Comparison of ENCODE assay signal across 18 cellular contexts in the genomic region with DNA sequence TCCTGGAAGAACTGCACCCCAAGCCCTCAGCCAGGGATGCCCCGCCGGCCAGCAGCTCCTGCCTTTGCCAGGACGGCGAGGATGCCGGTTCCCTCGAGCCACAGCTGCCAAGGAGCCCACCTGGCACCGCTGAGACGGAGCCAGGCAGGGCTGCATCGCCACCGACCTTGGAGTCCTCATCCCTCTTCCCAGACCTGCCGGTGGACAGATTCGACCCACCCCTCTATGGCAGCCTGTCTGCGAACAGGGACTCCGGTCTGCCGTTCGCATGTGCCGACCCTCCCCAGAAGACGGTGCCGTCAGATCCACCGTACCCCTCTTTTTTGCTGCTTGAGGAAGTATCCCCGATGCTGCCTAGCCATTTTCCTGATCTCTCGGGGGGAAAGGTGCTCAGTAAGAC. TPM values are rescaled to one million over a fixed set of nuclear protein-coding genes. Genes with fewer than 3 reads are reported as not detected.
DNase-seq lines count a peak whose midpoint lies in the region; ATAC-seq and TF ChIP-seq lines count a peak whose summit lies in the region.
"Had no signal": no experiment of that assay in that cellular context is flagged by ENCODE, and none has a peak within 500 bp of the region (broad histone marks: within the 10 kb centered on the region; RNA-seq: fewer than 3 reads in every experiment).

No MANE protein-coding gene starts in this region.

- H3K27me3 Mint-ChIP-seq in CD4-positive, alpha-beta T cell: no peaks in the 10 kb centered on the region
- H3K27me3 Mint-ChIP-seq in activated T-helper 17 cell treated with anti-CD3 and anti-CD28 coated beads, Interleukin-2, amount 50 U/mL, for 72 hours: no peaks in the 10 kb centered on the region

- CTCF ChIA-PET in CD4-positive, alpha-beta T cell (lab: Charles Lee): no interaction called here

- peaks cover 64% of the 10 kb centered on the region for H4K20me1 ChIP-seq in BLaER1

- peak overlapping the region; percentile 99 for H3K4me2 ChIP-seq in BLaER1

- H3K27ac ChIP-seq in BLaER1: peak overlapping the region; percentile 93; the same call in 1 of the 2 replicates
- no peak overlapping the region for H3K27ac ChIP-seq in CD4-positive, alpha-beta T cell (ENCODE audit: low read depth, low read length)
- peak overlapping the region; percentile 68 for H3K27ac ChIP-seq in layer of hippocampus (ENCODE audit: low read depth, low read length)
- H3K27ac ChIP-seq: body of pancreas, parathyroid adenoma, SK-N-MC, thoracic aorta had no signal

- peak overlapping the region; percentile 87; the same call in 1 of the 2 replicates for H3K9ac ChIP-seq in BLaER1
- H3K9ac ChIP-seq: parathyroid adenoma had no signal

- intact Hi-C loops in CD4-positive, alpha-beta T cell (cut with DNase I, micrococcal nuclease): no loop called here

- H3K4me3 ChIP-seq in BLaER1: peak overlapping the region; percentile 79
- H3K4me3 ChIP-seq: body of pancreas, SK-N-MC had no signal

- H3K4me1 Mint-ChIP-seq in CD4-positive, alpha-beta T cell (ENCODE audit: low read depth): no peaks in the 10 kb centered on the region
- H3K4me1 Mint-ChIP-seq in activated T-helper 17 cell treated with anti-CD3 and anti-CD28 coated beads, Interleukin-2, amount 50 U/mL, for 72 hours: no peaks in the 10 kb centered on the region

- no peaks in the 10 kb centered on the region for H3K36me3 Mint-ChIP-seq in CD4-positive, alpha-beta T cell (ENCODE audit: low read depth)
- H3K36me3 Mint-ChIP-seq in activated T-helper 17 cell treated with anti-CD3 and anti-CD28 coated beads, Interleukin-2, amount 50 U/mL, for 72 hours (ENCODE audit: low read depth): no peaks in the 10 kb centered on the region
- H3K36me3 Mint-ChIP-seq: activated CD4-positive, alpha-beta memory T cell treated with anti-CD3 and anti-CD28 coated beads for 36 hours had no signal

- H3K9me3 ChIP-seq in BLaER1: no peaks in the 10 kb centered on the region
- H3K9me3 ChIP-seq in CD4-positive, alpha-beta T cell (ENCODE audit: control insufficient read depth, low read length): no peaks in the 10 kb centered on the region
- H3K9me3 ChIP-seq: body of pancreas, gastroesophageal sphincter, thoracic aorta had no signal

- H3K36me3 ChIP-seq in BLaER1: peaks cover 6% of the 10 kb centered on the region; the same call in 1 of the 2 replicates
- H3K36me3 ChIP-seq: gastroesophageal sphincter, thoracic aorta had no signal

- POLR2A ChIA-PET in CD4-positive, alpha-beta T cell (lab: Charles Lee): no interaction called here

- no peak overlapping the region for H3K27ac Mint-ChIP-seq in CD4-positive, alpha-beta T cell
- no peak overlapping the region for H3K27ac Mint-ChIP-seq in activated T-helper 17 cell treated with anti-CD3 and anti-CD28 coated beads, Interleukin-2, amount 50 U/mL, for 72 hours
- H3K27ac Mint-ChIP-seq: activated CD4-positive, alpha-beta memory T cell treated with anti-CD3 and anti-CD28 coated beads for 36 hours had no signal

- peak overlapping the region; percentile 60 for H3K4me3 Mint-ChIP-seq in CD4-positive, alpha-beta T cell
- H3K4me3 Mint-ChIP-seq in activated T-helper 17 cell treated with anti-CD3 and anti-CD28 coated beads, Interleukin-2, amount 50 U/mL, for 72 hours: peak overlapping the region; percentile 39

- no peaks in the 10 kb centered on the region for H3K9me3 Mint-ChIP-seq in CD4-positive, alpha-beta T cell
- no peaks in the 10 kb centered on the region for H3K9me3 Mint-ChIP-seq in activated T-helper 17 cell treated with anti-CD3 and anti-CD28 coated beads, Interleukin-2, amount 50 U/mL, for 72 hours
- H3K9me3 Mint-ChIP-seq: activated CD4-positive, alpha-beta memory T cell treated with anti-CD3 and anti-CD28 coated beads for 36 hours had no signal

- H3K4me1 ChIP-seq in BLaER1: peaks cover 70% of the 10 kb centered on the region
- H3K4me1 ChIP-seq: parathyroid adenoma had no signal

- peaks cover 17% of the 10 kb centered on the region; the same call in 1 of the 2 replicates for H3K27me3 ChIP-seq in BLaER1
- H3K27me3 ChIP-seq in CD4-positive, alpha-beta T cell (ENCODE audit: control insufficient read depth, insufficient read depth, low read length): no peaks in the 10 kb centered on the region
- H3K27me3 ChIP-seq in layer of hippocampus (ENCODE audit: control insufficient read depth, insufficient read depth, low read length): peaks cover 4% of the 10 kb centered on the region

- no peak for TF ChIP-seq CTCF in CD4-positive, alpha-beta T cell (IDR thresholded peaks at IDR 0.05)

- ATAC-seq in CD4-positive, alpha-beta T cell (ENCODE audit: poor library complexity): no peak
- no peak for ATAC-seq in activated T-helper 17 cell treated with anti-CD3 and anti-CD28 coated beads, Interleukin-2, amount 50 U/mL, for 72 hours (replicated peaks)
- no peak for ATAC-seq in HG03565 (IDR thresholded peaks at IDR 0.05; ENCODE audit: unreplicated experiment)
- ATAC-seq: body of pancreas had no signal

- DNase-seq in CD4-positive, alpha-beta T cell: no peak
- DNase-seq in SKM-1 (lab: John Stamatoyannopoulos, UW; ENCODE audit: unreplicated experiment) (no peak), GF-D8 (lab: John Stamatoyannopoulos, UW) (no peak)
- DNase-seq: activated CD4-positive, alpha-beta memory T cell treated with anti-CD3 and anti-CD28 coated beads for 36 hours; activated effector memory CD4-positive, alpha-beta T cell treated with Interleukin-2 at 50 U/mL for 16 hours; body of pancreas; DMS79; HCEC 1CT; NCI-H69; stimulated activated CD4-positive, alpha-beta T cell treated with anti-CD3 and anti-CD28 coated beads, Interleukin-2, amount 100 ng/mL, for 48 hours had no signal

RNA-seq across cellular contexts. Expression of gene ZFPM1, which starts 21.4 kb away (rescaled TPM):
- total RNA-seq in CD4-positive, alpha-beta T cell: 10 to 100 TPM; 22.8 to 24.2 TPM
- 10 to 100 TPM; 12.2 to 22.1 TPM for total RNA-seq in activated T-helper 17 cell treated with anti-CD3 and anti-CD28 coated beads, Interleukin-2, amount 50 U/mL, for 72 hours

RNA-seq across cellular contexts. Expression of gene ZNF469, which starts 48.9 kb away (rescaled TPM):
- under 1 TPM; 0.74 to 0.75 TPM for total RNA-seq in CD4-positive, alpha-beta T cell
- under 1 TPM; 0.26 to 0.30 TPM for total RNA-seq in activated T-helper 17 cell treated with anti-CD3 and anti-CD28 coated beads, Interleukin-2, amount 50 U/mL, for 72 hours
